Comparison of ENCODE assay signal across 1 cellular context in genomic region chr10:100504101-100504500, GRCh38.
TF ChIP-seq lines count a peak whose summit lies in the region.

No MANE protein-coding gene starts in this region.

TF ChIP-seq in HepG2, 621 proteins besides CTCF, POLR2A, EP300 and RAD21:
- TF ChIP-seq NR2F6 (IDR thresholded peaks at IDR 0.05) (peak; percentile 13; the same call in 1 of the 2 replicates), NR2F6 (CRISPR knock-in tag; IDR thresholded peaks at IDR 0.05) (no peak), ZNF710 (CRISPR knock-in tag; IDR thresholded peaks at IDR 0.05; ENCODE audit: borderline replicate concordance) (no peak), NR2F1 (CRISPR knock-in tag; IDR thresholded peaks at IDR 0.05) (0 out of 4 replicates have a peak, but pooled peaks of 1 of the 2 experiments have one; percentile 37), ZBTB2 (CRISPR knock-in tag; IDR thresholded peaks at IDR 0.05; ENCODE audit: low read depth) (no peak), BCL3 (CRISPR knock-in tag; IDR thresholded peaks at IDR 0.05) (no peak)
